ENCODE assay signal across 16 cellular contexts in the genomic region with DNA sequence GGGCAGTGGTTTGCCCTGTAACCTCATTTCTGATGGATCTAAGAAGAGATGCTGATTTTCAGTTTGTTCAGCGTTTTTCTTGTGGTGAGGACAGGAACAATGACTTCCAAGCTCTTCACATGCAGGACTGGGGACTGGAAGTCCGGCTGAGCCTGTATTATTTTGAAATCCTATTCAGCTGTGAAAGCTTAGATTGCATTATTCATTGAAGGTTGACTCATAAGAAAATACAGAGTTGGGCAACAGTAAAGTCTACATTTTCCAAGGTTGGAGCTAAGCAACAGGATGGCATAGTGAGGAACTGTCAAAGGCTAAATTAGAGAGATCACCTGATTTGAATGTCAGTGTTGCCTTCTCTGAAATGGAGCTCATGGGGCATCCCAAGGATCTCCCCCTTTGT.
A peak's percentile ranks its signal among the peaks of the same experiment; 100 is the strongest.
DNase-seq lines count a peak whose midpoint lies in the region; ATAC-seq and TF ChIP-seq lines count a peak whose summit lies in the region.
"Had no signal": no experiment of that assay in that cellular context is flagged by ENCODE, and none has a peak within 500 bp of the region (broad histone marks: within the 10 kb centered on the region; RNA-seq: fewer than 3 reads in every experiment).

No MANE protein-coding gene starts in this region.

- no peak for ATAC-seq in Panc1

- H3K27ac Mint-ChIP-seq in Calu3 (ENCODE audit: unreplicated experiment) (peak overlapping the region; percentile 56), osteocyte (ENCODE audit: unreplicated experiment) (peak overlapping the region; percentile 79)
- H3K27ac Mint-ChIP-seq: activated CD4-positive, alpha-beta T cell treated with anti-CD3 and anti-CD28 coated beads, Interleukin-2, amount 10 ng/mL, durations not matched to agents 24 days and 14 days; activated naive CD4-positive, alpha-beta T cell treated with anti-CD3 and anti-CD28 coated beads for 36 hours had no signal

- peak overlapping the region; percentile 31 for H3K4me3 Mint-ChIP-seq in Calu3 (ENCODE audit: low read depth, unreplicated experiment)
- H3K4me3 Mint-ChIP-seq in osteocyte (ENCODE audit: unreplicated experiment): peak overlapping the region; percentile 49
- H3K4me3 Mint-ChIP-seq: activated CD4-positive, alpha-beta T cell treated with anti-CD3 and anti-CD28 coated beads, Interleukin-2, amount 10 ng/mL, durations not matched to agents 24 days and 14 days; activated naive CD4-positive, alpha-beta T cell treated with anti-CD3 and anti-CD28 coated beads for 36 hours had no signal

- intact Hi-C loops in Calu3 (cut with micrococcal nuclease; ENCODE audit: unreplicated experiment) (no loop called here), Panc1 (cut with micrococcal nuclease; ENCODE audit: unreplicated experiment) (no loop called here), OCI-LY7 (cut with micrococcal nuclease; ENCODE audit: unreplicated experiment) (no loop called here), tibial artery (cut with DNase I; ENCODE audit: low total_unique reads) (no loop called here)

- BruUV-seq in Calu3 (replicated peaks; lab: Mats Ljungman, UMichigan): no TSS peak
- BruUV-seq in Panc1 (replicated peaks; lab: Mats Ljungman, UMichigan): no TSS peak
- BruUV-seq in OCI-LY7 (replicated peaks; lab: Mats Ljungman, UMichigan): no TSS peak

- TF ChIP-seq CTCF in Calu3 (IDR thresholded peaks at IDR 0.05; ENCODE audit: unreplicated experiment) (no peak), Panc1 (IDR thresholded peaks at IDR 0.05) (no peak), osteocyte (IDR thresholded peaks at IDR 0.05) (no peak), OCI-LY7 (conservative IDR thresholded peaks at IDR 0.05; ENCODE audit: low read length) (no peak), tibial artery (IDR thresholded peaks at IDR 0.05) (no peak)

- CTCF ChIA-PET in Calu3 (lab: Charles Lee) (interaction anchor here (0.6 kb wide), 1 partner anchor 432 kb away, joined by 5 read pairs; no protein-coding TSS in a partner anchor), Panc1 (lab: Charles Lee) (no interaction called here), OCI-LY7 (lab: Charles Lee; ENCODE audit: unreplicated experiment) (no interaction called here)

- peaks cover 5% of the 10 kb centered on the region for H3K36me3 Mint-ChIP-seq in Calu3 (ENCODE audit: insufficient read depth, unreplicated experiment)
- H3K36me3 Mint-ChIP-seq in osteocyte (ENCODE audit: unreplicated experiment): no peaks in the 10 kb centered on the region

- POLR2A ChIA-PET in Panc1 (lab: Charles Lee): no interaction called here
- POLR2A ChIA-PET in OCI-LY7 (lab: Charles Lee): interaction anchor here (0.6 to 1.5 kb wide), 5 partner anchors 10 to 896 kb away, joined by 3 to 4 read pairs (median 3); no protein-coding TSS in a partner anchor

- H3K9me3 ChIP-seq in Panc1 (ENCODE audit: control insufficient read depth, insufficient read depth, low read depth, low read length) (no peaks in the 10 kb centered on the region), OCI-LY7 (ENCODE audit: low read length) (no peaks in the 10 kb centered on the region), tibial artery (no peaks in the 10 kb centered on the region)
- H3K9me3 ChIP-seq: pancreas had no signal

- H3K4me3 ChIP-seq in Panc1 (ENCODE audit: low read depth in 2 of 2, low read length in 2 of 2) (no peak overlapping the region), OCI-LY7 (ENCODE audit: low read depth, low read length, poor library complexity, severe bottlenecking) (no peak overlapping the region), tibial artery (no peak overlapping the region)
- H3K4me3 ChIP-seq: pancreas had no signal

- no peak overlapping the region for H2AFZ ChIP-seq in OCI-LY7 (ENCODE audit: low read length)

- H3K9me2 ChIP-seq in OCI-LY7 (ENCODE audit: insufficient read depth, low read length): no peaks in the 10 kb centered on the region

- H3K4me2 ChIP-seq in OCI-LY7 (ENCODE audit: low read length): no peak overlapping the region

- no peaks in the 10 kb centered on the region for H3K27me3 Mint-ChIP-seq in Calu3 (ENCODE audit: unreplicated experiment)
- H3K27me3 Mint-ChIP-seq in osteocyte (ENCODE audit: unreplicated experiment): no peaks in the 10 kb centered on the region
- H3K27me3 Mint-ChIP-seq: activated CD4-positive, alpha-beta T cell treated with anti-CD3 and anti-CD28 coated beads, Interleukin-2, amount 10 ng/mL, durations not matched to agents 24 days and 14 days had no signal

- H4K20me1 ChIP-seq in OCI-LY7 (ENCODE audit: insufficient read depth, low read length): no peaks in the 10 kb centered on the region

- H3K27ac ChIP-seq in Panc1 (ENCODE audit: low read length) (no peak overlapping the region), epithelial cell of prostate (peak overlapping the region; percentile 99), OCI-LY7 (ENCODE audit: low read depth, low read length, poor library complexity, severe bottlenecking) (no peak overlapping the region), tibial artery (no peak overlapping the region)
- H3K27ac ChIP-seq: pancreas had no signal

- H3K4me1 Mint-ChIP-seq in Calu3 (ENCODE audit: low read depth, unreplicated experiment) (peaks cover 50% of the 10 kb centered on the region), osteocyte (ENCODE audit: unreplicated experiment) (peaks cover 62% of the 10 kb centered on the region)
- H3K4me1 Mint-ChIP-seq: activated CD4-positive, alpha-beta T cell treated with anti-CD3 and anti-CD28 coated beads, Interleukin-2, amount 10 ng/mL, durations not matched to agents 24 days and 14 days had no signal

- in situ Hi-C loops in Panc1 (cut with HindIII; ENCODE audit: low pct_unique_long_range_greater_than_20kb, low sequenced_read_pairs): no loop called here

- H3K4me1 ChIP-seq in Panc1 (ENCODE audit: control insufficient read depth, insufficient read depth, low read length): no peaks in the 10 kb centered on the region
- no peaks in the 10 kb centered on the region for H3K4me1 ChIP-seq in OCI-LY7 (ENCODE audit: insufficient read depth, low read length, poor library complexity, severe bottlenecking)
- H3K4me1 ChIP-seq in tibial artery: peaks cover 0 to 18% (median 7%) of the 10 kb centered on the region in 4 donors
- H3K4me1 ChIP-seq: pancreas had no signal

- H3K9me3 Mint-ChIP-seq in Calu3 (ENCODE audit: low read depth, unreplicated experiment): no peaks in the 10 kb centered on the region
- no peaks in the 10 kb centered on the region for H3K9me3 Mint-ChIP-seq in osteocyte (ENCODE audit: unreplicated experiment)
- H3K9me3 Mint-ChIP-seq: activated CD4-positive, alpha-beta T cell treated with anti-CD3 and anti-CD28 coated beads, Interleukin-2, amount 10 ng/mL, durations not matched to agents 24 days and 14 days; activated naive CD4-positive, alpha-beta T cell treated with anti-CD3 and anti-CD28 coated beads for 36 hours had no signal

- H3K79me2 ChIP-seq in OCI-LY7 (ENCODE audit: insufficient read depth, low read depth, low read length): no peaks in the 10 kb centered on the region

- H3K36me3 ChIP-seq in Panc1 (ENCODE audit: control insufficient read depth, insufficient read depth, low read length): no peaks in the 10 kb centered on the region
- no peaks in the 10 kb centered on the region for H3K36me3 ChIP-seq in OCI-LY7 (ENCODE audit: insufficient read depth, low read length)
- no peaks in the 10 kb centered on the region for H3K36me3 ChIP-seq in tibial artery
- H3K36me3 ChIP-seq: pancreas had no signal

- DNase-seq in Calu3: peak; percentile 12
- DNase-seq in Panc1 (ENCODE audit: low read depth, low spot score): peak; percentile 53
- DNase-seq in epithelial cell of prostate (ENCODE audit: low read depth, low spot score): peak; percentile 78
- DNase-seq in osteocyte (ENCODE audit: extremely low spot score, unreplicated experiment): no peak
- no peak for DNase-seq in OCI-LY7 (ENCODE audit: low spot score)
- no peak for DNase-seq in iPS-NIHi7 (ENCODE audit: extremely low spot score)
- DNase-seq in pons (ENCODE audit: low spot score): no peak
- no peak for DNase-seq in tibial artery
- DNase-seq: activated CD4-positive, alpha-beta T cell treated with anti-CD3 and anti-CD28 coated beads, Interleukin-2, amount 10 ng/mL, durations not matched to agents 24 days and 14 days; activated naive CD4-positive, alpha-beta T cell treated with anti-CD3 and anti-CD28 coated beads for 36 hours; COR-L47; effector CD4-positive, alpha-beta T cell; left cardiac atrium; NCI-H2081; pancreas; Right ventricle myocardium superior had no signal

- no peaks in the 10 kb centered on the region; the same call in 1 of the 2 replicates for H3K27me3 ChIP-seq in Panc1 (ENCODE audit: control insufficient read depth, insufficient read depth, low read length)
- H3K27me3 ChIP-seq in tibial artery: no peaks in the 10 kb centered on the region
- H3K27me3 ChIP-seq: pancreas had no signal

Comparison
In these comparisons a context has a peak if more than half of its experiments do, and no peak if none do; other contexts are left out.
1. DNase-seq: peak in Calu3 (single experiment), Panc1 (single experiment) and epithelial cell of prostate (single experiment); none in osteocyte (single experiment), OCI-LY7 (single experiment), iPS-NIHi7 (single experiment), pons (single experiment) and tibial artery (0 of 2).